8 cellular contexts compared by ENCODE assay signal in genomic region chr14:55581011-55581806, GRCh38. TPM values are rescaled to one million over a fixed set of nuclear protein-coding genes. Genes with fewer than 3 reads are reported as not detected.
A peak's percentile ranks its signal among the peaks of the same experiment; 100 is the strongest.
DNase-seq lines count a peak whose midpoint lies in the region; ATAC-seq and TF ChIP-seq lines count a peak whose summit lies in the region.

No MANE protein-coding gene starts in this region.

- peak overlapping the region; percentile 93 for H3K4me3 Mint-ChIP-seq in endothelial cell (ENCODE audit: unreplicated experiment)
- H3K4me3 Mint-ChIP-seq in stimulated activated effector memory CD8-positive, alpha-beta T cell treated with anti-CD3 and anti-CD28 coated beads, Interleukin-12 subunit alpha, Interleukin-12 subunit beta, amount 100 ng/mL, for 72 hours, result peak overlapping the region; percentile 79

- H3K9me3 Mint-ChIP-seq in endothelial cell (ENCODE audit: unreplicated experiment), result no peaks in the 10 kb centered on the region
- no peaks in the 10 kb centered on the region for H3K9me3 Mint-ChIP-seq in stimulated activated effector memory CD8-positive, alpha-beta T cell treated with anti-CD3 and anti-CD28 coated beads, Interleukin-12 subunit alpha, Interleukin-12 subunit beta, amount 100 ng/mL, for 72 hours

- H3K9me3 ChIP-seq in mononuclear cell (ENCODE audit: low read depth, low read length), result no peaks in the 10 kb centered on the region

- peak; percentile 22 for ATAC-seq in GM19455 (IDR thresholded peaks at IDR 0.05; ENCODE audit: unreplicated experiment)
- peak; percentile 48 for ATAC-seq in stimulated activated effector memory CD8-positive, alpha-beta T cell treated with anti-CD3 and anti-CD28 coated beads, Interleukin-12 subunit alpha, Interleukin-12 subunit beta, amount 100 ng/mL, for 72 hours

- H3K27ac Mint-ChIP-seq in endothelial cell (ENCODE audit: unreplicated experiment), result peak overlapping the region; percentile 74
- H3K27ac Mint-ChIP-seq in stimulated activated effector memory CD8-positive, alpha-beta T cell treated with anti-CD3 and anti-CD28 coated beads, Interleukin-12 subunit alpha, Interleukin-12 subunit beta, amount 100 ng/mL, for 72 hours, result peak overlapping the region; percentile 92

- H3K36me3 Mint-ChIP-seq in endothelial cell (ENCODE audit: low read depth, unreplicated experiment), result no peaks in the 10 kb centered on the region
- no peaks in the 10 kb centered on the region for H3K36me3 Mint-ChIP-seq in stimulated activated effector memory CD8-positive, alpha-beta T cell treated with anti-CD3 and anti-CD28 coated beads, Interleukin-12 subunit alpha, Interleukin-12 subunit beta, amount 100 ng/mL, for 72 hours

- H3K27me3 ChIP-seq in mononuclear cell (ENCODE audit: insufficient read depth, low read length), result no peaks in the 10 kb centered on the region

- H3K4me1 ChIP-seq in mononuclear cell (ENCODE audit: insufficient read depth, low read length), result peaks cover 43% of the 10 kb centered on the region

- peaks cover 25% of the 10 kb centered on the region for H3K4me1 Mint-ChIP-seq in endothelial cell (ENCODE audit: unreplicated experiment)
- H3K4me1 Mint-ChIP-seq in stimulated activated effector memory CD8-positive, alpha-beta T cell treated with anti-CD3 and anti-CD28 coated beads, Interleukin-12 subunit alpha, Interleukin-12 subunit beta, amount 100 ng/mL, for 72 hours, result peaks cover 25% of the 10 kb centered on the region

- DNase-seq in Ammon's horn (ENCODE audit: low spot score), result peak; percentile 43
- peak; percentile 31 for DNase-seq in MV-4-11 (lab: John Stamatoyannopoulos, UW)
- peak; percentile 78 for DNase-seq in activated CD8-positive, alpha-beta memory T cell treated with anti-CD3 and anti-CD28 coated beads for 24 hours
- peak; percentile 46 for DNase-seq in endothelial cell (ENCODE audit: low spot score)
- peak; percentile 19 to 71 for DNase-seq in stimulated activated effector memory CD8-positive, alpha-beta T cell treated with anti-CD3 and anti-CD28 coated beads, Interleukin-12 subunit alpha, Interleukin-12 subunit beta, amount 100 ng/mL, for 72 hours (ENCODE audit: low spot score in 2 of 2)
- no peak for DNase-seq in OCI-M2 (lab: John Stamatoyannopoulos, UW; ENCODE audit: unreplicated experiment)

- TF ChIP-seq CTCF in endothelial cell (IDR thresholded peaks at IDR 0.05; ENCODE audit: unreplicated experiment), result no peak

- peak overlapping the region; percentile 62 for H3K4me3 ChIP-seq in mononuclear cell (ENCODE audit: low read length)

- peaks cover 6% of the 10 kb centered on the region for H3K27me3 Mint-ChIP-seq in endothelial cell (ENCODE audit: unreplicated experiment)

RNA-seq across cellular contexts. Expression of gene KTN1, which starts 1.2 kb away (rescaled TPM):
- total RNA-seq in endothelial cell (ENCODE audit: unreplicated experiment) (220 TPM), mononuclear cell (75.0 TPM)
